Comparison of ENCODE assay signal across 9 cellular contexts in genomic region chr11:61671527-61671926, GRCh38. TPM values are rescaled to one million over a fixed set of nuclear protein-coding genes. Genes with fewer than 3 reads are reported as not detected.
DNase-seq lines count a peak whose midpoint lies in the region; ATAC-seq, FAIRE-seq and TF ChIP-seq lines count a peak whose summit lies in the region.
"Had no signal": no experiment of that assay in that cellular context is flagged by ENCODE, and none has a peak within 500 bp of the region (broad histone marks: within the 10 kb centered on the region; RNA-seq: fewer than 3 reads in every experiment).

No MANE protein-coding gene starts in this region.

- H3K9ac ChIP-seq in MM.1S (ENCODE audit: low read length) (no peak overlapping the region), K562 (ENCODE audit: insufficient read depth in 1 of 2, low read depth in 2 of 2, low read length in 2 of 2) (no peak overlapping the region)

- DNase-seq in ELR (ENCODE audit: low read depth) (peak; percentile 50), MM.1S (no peak), K562 (ENCODE audit: extremely low read depth in 1 of 4, low spot score in 3 of 4) (peak in 3 of 4 experiments; percentile 50 to 58 (median 51)), lung (ENCODE audit: low spot score) (no peak), gastrocnemius medialis (no peak), GM19238 (ENCODE audit: insufficient read length, low spot score) (no peak)
- DNase-seq: sigmoid colon had no signal

- ATAC-seq in K562 (peak; percentile 98), lung (ENCODE audit: insufficient read depth, low FRiP score) (peak; percentile 62), HG03025 (IDR thresholded peaks at IDR 0.05; ENCODE audit: low FRiP score, unreplicated experiment) (no peak), gastrocnemius medialis (no peak), HG02763 (IDR thresholded peaks at IDR 0.05; ENCODE audit: unreplicated experiment) (no peak)

- POLR2A ChIA-PET in K562 (lab: Yijun Ruan, JAX): interaction anchor here (0.6 to 1.2 kb wide), 5 partner anchors 10 to 378 kb away, joined by 3 to 4 read pairs (median 3); no protein-coding TSS in a partner anchor

- TF ChIP-seq CTCF in MM.1S (IDR thresholded peaks at IDR 0.05; ENCODE audit: low read length) (peak; percentile 23; the same call in 1 of the 2 replicates), K562 (IDR thresholded peaks at IDR 0.05 in 2 of 3, conservative IDR thresholded peaks at IDR 0.05 in 1 of 3; ENCODE audit: insufficient read depth in 2 of 3, low read depth in 1 of 3, low read length in 3 of 3) (peak; percentile 64 to 76 (median 72)), lung (IDR thresholded peaks at IDR 0.05; ENCODE audit: control extremely low read depth, extremely low read depth) (peak; percentile 1), gastrocnemius medialis (IDR thresholded peaks at IDR 0.05 in 4 of 5, conservative IDR thresholded peaks at IDR 0.05 in 1 of 5) (no peak)

- TF ChIP-seq RAD21 in K562 (CRISPR knock-in tag; conservative IDR thresholded peaks at IDR 0.05 in 1 of 2, IDR thresholded peaks at IDR 0.05 in 1 of 2): peak in 1 of 2 experiments; percentile 32; a peak in 2 of 4 replicates

- 2% methylated on average over 5 of the region's 5 CpGs for WGBS in K562 (ENCODE audit: insufficient coverage, low coverage, missing lambda C conversion rate)
- WGBS in lung, 2 donors: 35 to 41% methylated on average over 5 of the region's 5 CpGs

- FAIRE-seq in K562 (lab: Jason Lieb, UNC): peak; percentile 88

- H3K4me1 ChIP-seq in MM.1S (ENCODE audit: low read length): no peaks in the 10 kb centered on the region
- H3K4me1 ChIP-seq in K562 (replicated peaks in 1 of 2; ENCODE audit: control insufficient read depth in 2 of 2, insufficient read depth in 2 of 2, low read length in 2 of 2): no peaks in the 10 kb centered on the region
- no peaks in the 10 kb centered on the region for H3K4me1 ChIP-seq in lung (ENCODE audit: control insufficient read depth in 2 of 2, insufficient read depth in 2 of 2, low read length in 2 of 2)
- H3K4me1 ChIP-seq in gastrocnemius medialis: peaks cover 0 to 16% of the 10 kb centered on the region in 2 donors
- H3K4me1 ChIP-seq: sigmoid colon had no signal

- TF ChIP-seq EP300 in K562 (IDR thresholded peaks at IDR 0.05; ENCODE audit: low read length): no peak

- H3K9me1 ChIP-seq in K562 (ENCODE audit: control insufficient read depth, insufficient read depth, low read length): no peaks in the 10 kb centered on the region

- H3K36me3 ChIP-seq in MM.1S (replicated peaks; ENCODE audit: insufficient read depth, low read length) (no peaks in the 10 kb centered on the region), K562 (ENCODE audit: control insufficient read depth, insufficient read depth, low read length) (no peaks in the 10 kb centered on the region), lung (ENCODE audit: control insufficient read depth in 2 of 2, insufficient read depth in 2 of 2, low read length in 2 of 2) (no peaks in the 10 kb centered on the region), gastrocnemius medialis (no peaks in the 10 kb centered on the region)
- H3K36me3 ChIP-seq: sigmoid colon had no signal

- no peaks in the 10 kb centered on the region for H4K20me1 ChIP-seq in MM.1S (ENCODE audit: insufficient read depth, low read length)
- peaks cover 3% of the 10 kb centered on the region for H4K20me1 ChIP-seq in K562 (replicated peaks; ENCODE audit: control insufficient read depth, insufficient read depth, low read length)

- H3K79me2 ChIP-seq in MM.1S (ENCODE audit: low read length): no peaks in the 10 kb centered on the region
- no peaks in the 10 kb centered on the region for H3K79me2 ChIP-seq in K562 (ENCODE audit: control insufficient read depth, insufficient read depth, low read length)

- H2AFZ ChIP-seq in MM.1S (ENCODE audit: low read length) (no peak overlapping the region), K562 (ENCODE audit: low read depth, low read length) (no peak overlapping the region)

- H3K4me2 ChIP-seq in MM.1S (ENCODE audit: low read depth, low read length) (no peak overlapping the region), K562 (ENCODE audit: insufficient read depth, low read length) (no peak overlapping the region)

- in situ Hi-C loops in K562 (cut with MboI) (no loop called here), gastrocnemius medialis (cut with MboI; ENCODE audit: low sequenced_read_pairs in 4 of 4) (loop anchor here in 1 of 4 donors (10.0 kb wide), 1 partner anchor 63 kb away; no protein-coding TSS in a partner anchor)

- no peaks in the 10 kb centered on the region for H3K9me2 ChIP-seq in MM.1S (replicated peaks; ENCODE audit: insufficient read depth, low read length)

- H3K9me3 ChIP-seq in MM.1S (replicated peaks; ENCODE audit: insufficient read depth, low read length): no peaks in the 10 kb centered on the region
- no peaks in the 10 kb centered on the region; the same call in 1 of the 2 replicates for H3K9me3 ChIP-seq in K562 (replicated peaks; ENCODE audit: control insufficient read depth, insufficient read depth, low read depth, low read length)
- H3K9me3 ChIP-seq in lung (ENCODE audit: control insufficient read depth in 2 of 2, insufficient read depth in 1 of 2, low read length in 1 of 2): no peaks in the 10 kb centered on the region
- no peaks in the 10 kb centered on the region for H3K9me3 ChIP-seq in gastrocnemius medialis
- H3K9me3 ChIP-seq: sigmoid colon had no signal

- CTCF ChIA-PET in K562 (lab: Yijun Ruan, JAX; ENCODE audit: low intra/inter-chr PET ratio): no interaction called here

- H3K4me3 ChIP-seq in MM.1S (ENCODE audit: low read length) (no peak overlapping the region), K562 (no peak overlapping the region), lung (no peak overlapping the region), gastrocnemius medialis (no peak overlapping the region)
- H3K4me3 ChIP-seq: sigmoid colon had no signal

- intact Hi-C loops in K562 (cut with micrococcal nuclease) (no loop called here), gastrocnemius medialis (cut with DNase I; ENCODE audit: low total_unique reads) (no loop called here)

- TF ChIP-seq POLR2A in K562 (conservative IDR thresholded peaks at IDR 0.05) (no peak), gastrocnemius medialis (IDR thresholded peaks at IDR 0.05) (no peak)

- H3K27me3 ChIP-seq in MM.1S (replicated peaks; ENCODE audit: insufficient read depth, low read length): peaks cover 89% of the 10 kb centered on the region
- peaks cover 29 to 51% of the 10 kb centered on the region in 2 experiments for H3K27me3 ChIP-seq in K562 (ENCODE audit: control insufficient read depth in 2 of 2, insufficient read depth in 2 of 2, low read length in 2 of 2)
- H3K27me3 ChIP-seq in lung (ENCODE audit: control insufficient read depth, insufficient read depth): no peaks in the 10 kb centered on the region
- no peaks in the 10 kb centered on the region for H3K27me3 ChIP-seq in gastrocnemius medialis

- H3F3A ChIP-seq in MM.1S (ENCODE audit: insufficient read depth, low read length): no peaks in the 10 kb centered on the region

- BruUV-seq in K562 (replicated peaks; lab: Mats Ljungman, UMichigan): no TSS peak

- H3K27ac ChIP-seq in MM.1S (ENCODE audit: low read length) (no peak overlapping the region), K562 (ENCODE audit: extremely low read depth, low read depth, low read length) (no peak overlapping the region), lung (ENCODE audit: low read depth in 1 of 2, low read length in 1 of 2) (no peak overlapping the region), gastrocnemius medialis (no peak overlapping the region)
- H3K27ac ChIP-seq: sigmoid colon had no signal

TF ChIP-seq in K562, 482 proteins besides CTCF, POLR2A, EP300 and RAD21 (continues in another document):
- TF ChIP-seq ATF7 (IDR thresholded peaks at IDR 0.05): 0 out of 2 replicates have a peak, but pooled peaks have one; percentile 19
- no peak for TF ChIP-seq ZNF740 (CRISPR knock-in tag; IDR thresholded peaks at IDR 0.05)
- TF ChIP-seq ZNF740 (tag; IDR thresholded peaks at IDR 0.05): no peak
- no peak for TF ChIP-seq TAF15 (IDR thresholded peaks at IDR 0.05; ENCODE audit: low read depth, low read length)
- peak; percentile 38; the same call in 1 of the 2 replicates for TF ChIP-seq CEBPG (CRISPR knock-in tag; IDR thresholded peaks at IDR 0.05)
- TF ChIP-seq CEBPG (tag; conservative IDR thresholded peaks at IDR 0.05 in 1 of 2, IDR thresholded peaks at IDR 0.05 in 1 of 2): no peak
- no peak for TF ChIP-seq SIN3A (IDR thresholded peaks at IDR 0.05; ENCODE audit: borderline replicate concordance in 2 of 2, control insufficient read depth in 1 of 2, low read depth in 2 of 2, low read length in 2 of 2)

RNA-seq across cellular contexts. Expression of gene DAGLA, which starts 8.7 kb away (rescaled TPM):
- 0.16 and 1.5 TPM in 2 replicates for total RNA-seq in K562 (2011; cell fraction: chromatin; rRNA removed; ENCODE audit: low replicate concordance)
- total RNA-seq in K562 (2011; cell fraction: nucleolus; rRNA removed): 0.66 and 0.67 TPM in 2 replicates
- total RNA-seq in K562 (2011; cell fraction: nucleoplasm; rRNA removed): 0.22 and 0.84 TPM in 2 replicates
- total RNA-seq in K562 (2014; rRNA removed) (0.08 TPM in 1 of 2 replicates, not detected in the other), K562 (2014; rRNA removed; fragmentation: Illumina TruSeq; extraction: Trizol) (not detected in 2 replicates), K562 (2015; rRNA removed; fragmentation: Illumina TruSeq; extraction: Trizol) (0.04 TPM in 2 replicates), K562 (2021) (0.13 and 0.16 TPM in 2 replicates), lung (1 to 10 TPM; 1.5 to 7.5 TPM), gastrocnemius medialis (1 to 10 TPM in 3 of 4 donors, under 1 TPM in 1; 0.58 to 5.5 (median 2.9) TPM)
- polyA plus RNA-seq in K562 (2011; rRNA removed) (0.07 TPM in 2 replicates), K562 (2014; fragmentation: Illumina TruSeq; extraction: Trizol) (0.04 and 0.11 TPM in 2 replicates), K562 (2014; fragmentation: Nextera tagmentation; extraction: Ambion mirVana) (not detected), K562 (2014; rRNA removed) (0.03 and 0.07 TPM in 2 replicates), lung (1 to 10 TPM; 2.9 to 3.0 TPM)
- 0.09 and 0.22 TPM in 2 replicates for polyA plus RNA-seq in K562 (2011; cell fraction: cytosol; rRNA removed)
- polyA plus RNA-seq in K562 (2011; cell fraction: nucleus; rRNA removed): 0.18 and 0.51 TPM in 2 replicates
- polyA plus RNA-seq in K562 (2012): 0.09 and 0.14 TPM in 2 replicates
- polyA minus RNA-seq in K562 (2011; rRNA and poly(A)+ RNA removed): 0.06 and 0.21 TPM in 2 replicates
- 0.18 and 0.29 TPM in 2 replicates for polyA minus RNA-seq in K562 (2011; cell fraction: cytosol; rRNA and poly(A)+ RNA removed)
- 0.22 and 0.67 TPM in 2 replicates for polyA minus RNA-seq in K562 (2011; cell fraction: nucleus; rRNA and poly(A)+ RNA removed)

Comparison
In these comparisons a context has a peak if more than half of its experiments do, and no peak if none do; other contexts are left out.
1. DNase-seq: peak in ELR (single experiment) and K562 (3 of 4); none in MM.1S (single experiment), lung (single experiment), gastrocnemius medialis (0 of 2) and GM19238 (single experiment).
2. CTCF ChIP-seq: peak in MM.1S (single experiment), K562 (3 of 3) and lung (single experiment); none in gastrocnemius medialis (0 of 5).
3. ATAC-seq: peak in K562 (single experiment) and lung (single experiment); none in HG03025 (single experiment), gastrocnemius medialis (0 of 2) and HG02763 (single experiment).